In genomic region chr1:120901781-120902180, GRCh38 we compare ENCODE assay signal across 12 cellular contexts. TPM values are rescaled to one million over a fixed set of nuclear protein-coding genes. Genes with fewer than 3 reads are reported as not detected.
"Had no signal": no experiment of that assay in that cellular context is flagged by ENCODE, and none has a peak within 500 bp of the region (broad histone marks: within the 10 kb centered on the region; RNA-seq: fewer than 3 reads in every experiment).

No MANE protein-coding gene starts in this region.

RNA-seq across cellular contexts. Expression of gene PPIAL4A, which starts 12.2 kb away (rescaled TPM):
- total RNA-seq: activated CD4-positive, alpha-beta memory T cell treated with anti-CD3 and anti-CD28 coated beads, Interleukin-2, amount 10 ng/mL, durations not matched to agents 7 days and 5 days; activated CD4-positive, alpha-beta T cell treated with anti-CD3 and anti-CD28 coated beads for 36 hours; activated CD4-positive, alpha-beta T cell treated with anti-CD3 and anti-CD28 coated beads, Interleukin-2, amount 10 ng/mL, durations not matched to agents 7 days and 5 days; activated CD8-positive, alpha-beta memory T cell treated with anti-CD3 and anti-CD28 coated beads, Interleukin-2, amount 10 ng/mL, durations not matched to agents 7 days and 5 days; activated CD8-positive, alpha-beta T cell treated with anti-CD3 and anti-CD28 coated beads, Interleukin-2, amount 10 ng/mL, durations not matched to agents 7 days and 5 days; activated naive CD8-positive, alpha-beta T cell treated with anti-CD3 and anti-CD28 coated beads, Interleukin-2, amount 10 ng/mL, durations not matched to agents 7 days and 5 days; activated T-helper 2 cell treated with anti-CD3 and anti-CD28 coated beads, Interferon-gamma antibody, Interleukin-2, Interleukin-4, amounts not matched to agents 10 μg/mL and 5 μg/mL and 100 μg/mL, durations not matched to agents 14 hours and 24 hours and 36 hours; ascending aorta; bronchial epithelial cell; cardiac muscle cell; chondrocyte; WTC11 had no signal
- polyA plus RNA-seq: cardiac muscle cell had no signal
